In the genomic region with DNA sequence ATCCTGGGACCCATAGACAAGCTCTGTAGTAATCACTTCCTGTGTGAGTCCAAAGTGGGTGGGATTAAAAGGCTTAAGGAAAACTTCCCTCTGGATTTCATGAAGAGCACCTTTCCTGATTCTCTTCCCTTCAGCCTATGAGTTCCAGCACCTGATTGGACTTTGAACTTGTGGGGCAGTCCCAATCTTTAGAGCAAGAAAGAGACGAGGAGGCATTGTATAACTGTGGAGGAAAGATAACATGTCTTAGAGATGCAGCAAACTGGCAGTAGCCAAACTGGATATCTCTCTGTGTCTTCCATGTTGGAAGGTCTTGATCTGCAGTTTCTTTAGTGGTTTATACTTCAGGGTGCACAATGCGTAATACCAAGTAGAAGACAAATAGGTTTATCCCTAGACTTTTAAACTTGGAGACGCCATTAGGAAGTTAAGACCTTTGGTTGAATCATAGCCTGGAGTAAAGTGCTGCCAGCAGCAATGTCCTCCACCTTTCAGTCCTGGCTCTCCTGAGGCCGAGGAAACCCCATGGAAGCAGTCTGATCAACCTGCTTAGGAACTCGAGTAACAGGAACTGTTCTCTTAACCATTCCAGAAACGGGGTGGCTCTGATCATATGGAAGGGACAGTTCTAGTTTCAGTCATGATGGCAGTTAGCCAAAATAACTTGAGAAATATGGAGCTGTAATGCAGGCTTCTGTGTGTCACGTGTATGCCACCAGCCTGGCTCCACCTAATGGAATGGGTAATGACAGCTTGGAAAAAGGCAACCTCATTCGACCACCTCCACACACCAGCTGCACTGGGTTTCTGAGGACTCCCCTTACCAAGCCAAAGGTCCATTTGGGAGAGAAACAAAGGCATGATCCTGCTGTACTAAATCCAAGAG, we compare ENCODE assay signal across 10 cellular contexts. TPM values are rescaled to one million over a fixed set of nuclear protein-coding genes. Genes with fewer than 3 reads are reported as not detected.
DNase-seq lines count a peak whose midpoint lies in the region; ATAC-seq, FAIRE-seq and TF ChIP-seq lines count a peak whose summit lies in the region.
"Had no signal": no experiment of that assay in that cellular context is flagged by ENCODE, and none has a peak within 500 bp of the region (broad histone marks: within the 10 kb centered on the region; RNA-seq: fewer than 3 reads in every experiment).

No MANE protein-coding gene starts in this region.

- peaks cover 28 to 37% (median 28%) of the 10 kb centered on the region in 3 donors for H3K4me1 Mint-ChIP-seq in CD8-positive, alpha-beta memory T cell
- peaks cover 23% of the 10 kb centered on the region for H3K4me1 Mint-ChIP-seq in nephron

- H3K36me3 ChIP-seq in CD8-positive, alpha-beta memory T cell (ENCODE audit: insufficient read depth, low read length) = peaks cover 24% of the 10 kb centered on the region
- H3K36me3 ChIP-seq in endothelial cell of umbilical vein (ENCODE audit: control insufficient read depth in 2 of 2, extremely low read depth in 1 of 2, insufficient read depth in 2 of 2, low read length in 2 of 2) = peaks cover 6 to 20% of the 10 kb centered on the region in 2 experiments

- H3K9me3 ChIP-seq in CD8-positive, alpha-beta memory T cell (ENCODE audit: low read length) = no peaks in the 10 kb centered on the region
- no peaks in the 10 kb centered on the region for H3K9me3 ChIP-seq in endothelial cell of umbilical vein (replicated peaks; ENCODE audit: control insufficient read depth, insufficient read depth, low read length)

- no peak overlapping the region for H3K4me2 ChIP-seq in endothelial cell of umbilical vein (ENCODE audit: insufficient read depth, low read length)

- no peaks in the 10 kb centered on the region for H3K27me3 Mint-ChIP-seq in CD8-positive, alpha-beta memory T cell
- H3K27me3 Mint-ChIP-seq in nephron (ENCODE audit: low read depth) = no peaks in the 10 kb centered on the region

- no peak for FAIRE-seq in endothelial cell of umbilical vein (lab: Jason Lieb, UNC)

- H3K36me3 Mint-ChIP-seq in CD8-positive, alpha-beta memory T cell = peaks cover 4 to 58% (median 4%) of the 10 kb centered on the region in 3 donors
- H3K36me3 Mint-ChIP-seq in nephron (ENCODE audit: low read depth) = peaks cover 40% of the 10 kb centered on the region

- intact Hi-C loops in endothelial cell of umbilical vein (cut with micrococcal nuclease) = loop anchor here (5.0 to 10.0 kb wide), 2 partner anchors 899 to 1648 kb away; partner anchors contain the start of gene ULK4

- H3K9ac ChIP-seq in endothelial cell of umbilical vein (replicated peaks; ENCODE audit: extremely low read depth, insufficient read depth, low read length) = no peak overlapping the region

- H3K4me3 ChIP-seq in CD8-positive, alpha-beta memory T cell (ENCODE audit: low read length) = no peak overlapping the region
- no peak overlapping the region for H3K4me3 ChIP-seq in endothelial cell of umbilical vein (replicated peaks in 1 of 3; ENCODE audit: insufficient read depth in 1 of 3, low read depth in 1 of 3, low read length in 3 of 3)

- TF ChIP-seq POLR2A in endothelial cell of umbilical vein (IDR thresholded peaks at IDR 0.05; ENCODE audit: low read depth, low read length) = no peak

- H2AFZ ChIP-seq in endothelial cell of umbilical vein (ENCODE audit: low read depth, low read length) = no peak overlapping the region

- no peaks in the 10 kb centered on the region for H3K9me1 ChIP-seq in endothelial cell of umbilical vein (replicated peaks; ENCODE audit: control insufficient read depth, extremely low read depth, insufficient read depth, low read length)

- H3K27ac ChIP-seq in CD8-positive, alpha-beta memory T cell (ENCODE audit: low read depth, low read length) = no peak overlapping the region
- H3K27ac ChIP-seq in endothelial cell of umbilical vein (ENCODE audit: insufficient read depth, low read depth, low read length) = no peak overlapping the region
- H3K27ac ChIP-seq: epithelial cell of prostate had no signal

- H3K9me3 Mint-ChIP-seq in CD8-positive, alpha-beta memory T cell = no peaks in the 10 kb centered on the region
- no peaks in the 10 kb centered on the region for H3K9me3 Mint-ChIP-seq in nephron

- POLR2A ChIA-PET in CD8-positive, alpha-beta memory T cell (lab: Charles Lee) = no interaction called here
- POLR2A ChIA-PET in endothelial cell of umbilical vein (lab: Charles Lee) = no interaction called here

- peak overlapping the region in 7 of 8 donors; percentile 20 to 80 (median 64) for H3K27ac Mint-ChIP-seq in CD8-positive, alpha-beta memory T cell
- peak overlapping the region in 2 of 3 experiments; percentile 1 to 43 for H3K27ac Mint-ChIP-seq in nephron

- no TSS peak for BruUV-seq in endothelial cell of umbilical vein (replicated peaks; lab: Mats Ljungman, UMichigan)

- TF ChIP-seq CTCF in endothelial cell of umbilical vein (IDR thresholded peaks at IDR 0.05; ENCODE audit: extremely low read depth in 1 of 2, insufficient read depth in 1 of 2, low read depth in 1 of 2, low read length in 2 of 2) = no peak
- no peak for TF ChIP-seq CTCF in nephron (IDR thresholded peaks at IDR 0.05; ENCODE audit: unreplicated experiment in 3 of 3)

- no peaks in the 10 kb centered on the region for H4K20me1 ChIP-seq in endothelial cell of umbilical vein (replicated peaks; ENCODE audit: control insufficient read depth, extremely low read depth, insufficient read depth, low read length)

- no peaks in the 10 kb centered on the region for H3K27me3 ChIP-seq in CD8-positive, alpha-beta memory T cell (ENCODE audit: insufficient read depth, low read length, poor library complexity, severe bottlenecking)
- H3K27me3 ChIP-seq in endothelial cell of umbilical vein (ENCODE audit: control insufficient read depth in 2 of 2, insufficient read depth in 2 of 2, low read length in 2 of 2) = no peaks in the 10 kb centered on the region

- H3K79me2 ChIP-seq in endothelial cell of umbilical vein (ENCODE audit: control insufficient read depth, insufficient read depth, low read length) = peaks cover 26% of the 10 kb centered on the region

- ATAC-seq in GM21576 (IDR thresholded peaks at IDR 0.05; ENCODE audit: unreplicated experiment) (no peak), HG03139 (IDR thresholded peaks at IDR 0.05; ENCODE audit: unreplicated experiment) (no peak)

- dilution Hi-C loops in endothelial cell of umbilical vein (cut with MboI; ENCODE audit: extremely low pct_ligation_motif_present, low sequenced_read_pairs) = no loop called here

- CTCF ChIA-PET in CD8-positive, alpha-beta memory T cell (lab: Charles Lee) = interaction anchor here (9.7 kb wide), 1 partner anchor 122 kb away, joined by 96 read pairs; no protein-coding TSS in a partner anchor
- CTCF ChIA-PET in endothelial cell of umbilical vein (lab: Charles Lee) = interaction anchor here (1.0 to 14.1 kb wide), 4 partner anchors 122 to 772 kb away, joined by 3 to 261 read pairs (median 4); no protein-coding TSS in a partner anchor

- H3K4me3 Mint-ChIP-seq in CD8-positive, alpha-beta memory T cell = peak overlapping the region in 2 of 7 donors; percentile 22 to 51
- peak overlapping the region in 1 of 3 experiments; percentile 44 for H3K4me3 Mint-ChIP-seq in nephron

- peaks cover 9% of the 10 kb centered on the region for H3K4me1 ChIP-seq in CD8-positive, alpha-beta memory T cell (ENCODE audit: insufficient read depth, low read length)
- peaks cover 9% of the 10 kb centered on the region for H3K4me1 ChIP-seq in endothelial cell of umbilical vein (ENCODE audit: control insufficient read depth, extremely low read depth, insufficient read depth, low read length)

- DNase-seq in CD8-positive, alpha-beta memory T cell = no peak
- peak; percentile 32 for DNase-seq in HT-29 (ENCODE audit: low spot score)
- peak; percentile 2 for DNase-seq in endothelial cell of umbilical vein (ENCODE audit: low read depth, low spot score)
- DNase-seq in DMS79 treated with DMSO at 0.1 percent for 48 hours (lab: John Stamatoyannopoulos, UW) = no peak
- DNase-seq: GDM1; stimulated activated CD4-positive, alpha-beta T cell treated with anti-CD3 and anti-CD28 coated beads, Interleukin-15, amount 100 ng/mL, for 24 hours had no signal

TF ChIP-seq in endothelial cell of umbilical vein, 7 proteins besides CTCF, POLR2A, EP300 and RAD21:
- TF ChIP-seq POLR2AphosphoS5 (IDR thresholded peaks at IDR 0.05; ENCODE audit: insufficient read depth, low read depth, low read length) (no peak), FOS (IDR thresholded peaks at IDR 0.05; ENCODE audit: borderline replicate concordance, insufficient read depth, low read length) (no peak), EZH2 (IDR thresholded peaks at IDR 0.05; ENCODE audit: borderline replicate concordance, low read depth, low read length, severe bottlenecking) (no peak), JUN (IDR thresholded peaks at IDR 0.05; ENCODE audit: borderline replicate concordance, insufficient read depth, insufficient read length, low read depth) (no peak), MYC (IDR thresholded peaks at IDR 0.05; ENCODE audit: low read depth, low read length) (no peak), GATA2 (IDR thresholded peaks at IDR 0.05; ENCODE audit: insufficient read depth, insufficient read length, low read depth, low read length) (no peak)
- TF ChIP-seq, protein P1, sequence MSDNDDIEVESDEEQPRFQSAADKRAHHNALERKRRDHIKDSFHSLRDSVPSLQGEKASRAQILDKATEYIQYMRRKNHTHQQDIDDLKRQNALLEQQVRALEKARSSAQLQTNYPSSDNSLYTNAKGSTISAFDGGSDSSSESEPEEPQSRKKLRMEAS (IDR thresholded peaks at IDR 0.05; ENCODE audit: insufficient read depth, insufficient read length) = no peak

RNA-seq across cellular contexts. Expression of gene EIF1B, which starts 4.7 kb away (rescaled TPM):
- 10 to 100 TPM; 76.4 to 81.4 TPM for total RNA-seq in CD8-positive, alpha-beta memory T cell
- polyA plus RNA-seq in CD8-positive, alpha-beta memory T cell = 57.1 TPM
- total RNA-seq in HT-29 (2014; rRNA removed; shearing (Covaris generic)) = 2.9 and 3.0 TPM in 2 replicates
- 44.1 and 46.0 TPM in 2 replicates for total RNA-seq in endothelial cell of umbilical vein
- 13.5 and 17.8 TPM in 2 replicates for polyA plus RNA-seq in endothelial cell of umbilical vein
- polyA plus RNA-seq in endothelial cell of umbilical vein (2011; cell fraction: cytosol; rRNA removed) = 27.8 and 29.5 TPM in 2 replicates
- 28.2 and 38.7 TPM in 2 replicates for polyA plus RNA-seq in endothelial cell of umbilical vein (2011; cell fraction: nucleus; rRNA removed)
- 43.3 and 60.1 TPM in 2 replicates for polyA plus RNA-seq in endothelial cell of umbilical vein (2012)
- 5.5 and 7.8 TPM in 2 replicates for polyA minus RNA-seq in endothelial cell of umbilical vein
- polyA minus RNA-seq in endothelial cell of umbilical vein (2011; cell fraction: cytosol; rRNA and poly(A)+ RNA removed) = 11.5 TPM
- polyA minus RNA-seq in endothelial cell of umbilical vein (2011; cell fraction: nucleus; rRNA and poly(A)+ RNA removed) = 14.7 and 18.5 TPM in 2 replicates

Comparison
In these comparisons a context has a peak if more than half of its experiments do, and no peak if none do; other contexts are left out.
1. DNase-seq: peak in HT-29 (single experiment) and endothelial cell of umbilical vein (single experiment); none in CD8-positive, alpha-beta memory T cell (0 of 5) and DMS79 treated with DMSO at 0.1 percent for 48 hours (single experiment).
2. RNA of gene EIF1B, which starts 4.7 kb away (total RNA-seq): 76.4 to 81.4 TPM in CD8-positive, alpha-beta memory T cell and 44.1 to 46.0 TPM in endothelial cell of umbilical vein; 2.9 to 3.0 TPM in HT-29; every median in the first group is over 10 times any median in the second.